ENCODE assay signal across 25 cellular contexts in the genomic region with DNA sequence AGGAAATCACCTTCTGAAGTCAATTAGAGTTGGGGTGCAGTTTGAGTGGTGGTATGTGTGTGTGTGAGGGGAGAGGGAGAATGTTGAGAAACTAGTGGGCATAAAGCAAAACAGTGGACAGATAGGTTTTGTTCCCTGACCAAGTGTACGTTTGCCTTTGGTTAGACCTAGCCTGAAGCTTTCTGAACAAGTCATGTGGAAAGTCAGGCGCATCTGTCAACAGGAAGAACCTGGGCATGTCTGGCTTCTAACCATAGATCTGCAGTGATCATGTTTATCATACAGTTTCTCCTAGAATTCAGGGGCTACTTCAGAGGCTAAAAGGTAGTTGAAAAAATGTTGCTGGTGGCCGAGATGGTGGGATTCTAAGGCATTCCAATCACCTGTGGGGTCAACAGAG.
DNase-seq lines count a peak whose midpoint lies in the region; ATAC-seq and TF ChIP-seq lines count a peak whose summit lies in the region.
"Had no signal": no experiment of that assay in that cellular context is flagged by ENCODE, and none has a peak within 500 bp of the region (broad histone marks: within the 10 kb centered on the region; RNA-seq: fewer than 3 reads in every experiment).

No MANE protein-coding gene starts in this region.

- H3K36me3 ChIP-seq in DOHH2 (ENCODE audit: control insufficient read depth, low read length) (no peaks in the 10 kb centered on the region), hepatocyte (replicated peaks; ENCODE audit: insufficient read depth, low read depth) (no peaks in the 10 kb centered on the region), adrenal gland (replicated peaks in 1 of 2) (no peaks in the 10 kb centered on the region)
- H3K36me3 ChIP-seq: left ventricle myocardium inferior, WERI-Rb-1 had no signal

- H3F3A ChIP-seq in DOHH2 (ENCODE audit: control insufficient read depth, insufficient read depth) = peaks cover 3% of the 10 kb centered on the region; the same call in 1 of the 2 replicates

- H2AFZ ChIP-seq in hepatocyte = no peak overlapping the region

- no peaks in the 10 kb centered on the region for H3K79me2 ChIP-seq in DOHH2 (ENCODE audit: control insufficient read depth, low read length)
- no peaks in the 10 kb centered on the region for H3K79me2 ChIP-seq in hepatocyte

- H3K4me2 ChIP-seq in DOHH2 (ENCODE audit: low read length) (peak overlapping the region; percentile 15; the same call in 1 of the 2 replicates), hepatocyte (no peak overlapping the region)
- H3K4me2 ChIP-seq: smooth muscle cell had no signal

- DNase-seq in SK-MEL-5 (ENCODE audit: low read depth, low spot score) (peak; percentile 76), hepatocyte (ENCODE audit: low spot score) (no peak), adrenal gland (no peak)
- DNase-seq in activated CD4-positive, CD25-positive, alpha-beta regulatory T cell (lab: John Stamatoyannopoulos, UW) = no peak
- DNase-seq: activated CD4-positive, alpha-beta T cell treated with anti-CD3 and anti-CD28 coated beads, Interleukin-2, amount 10 ng/mL, durations not matched to agents 24 days and 14 days; activated naive CD4-positive, alpha-beta T cell; activated T-cell treated with anti-CD3 and anti-CD28 coated beads, Interleukin-2, amount 50 U/mL, for 1 hour; body of pancreas; effector CD8-positive, alpha-beta T cell; GOT3; islet precursor cell; left ventricle myocardium inferior; midbrain; NCI-H2107; NCI-H774; OCI-M1; stimulated activated CD4-positive, alpha-beta T cell treated with anti-CD3 and anti-CD28 coated beads, Interleukin-2, amount 100 ng/mL, for 24 hours; stomach; tibial artery; WERI-Rb-1 had no signal

- in situ Hi-C loops in SK-MEL-5 (cut with HindIII; ENCODE audit: low pct_unique_long_range_greater_than_20kb, low sequenced_read_pairs) = no loop called here

- no peaks in the 10 kb centered on the region for H3K9me2 ChIP-seq in DOHH2 (replicated peaks; ENCODE audit: control insufficient read depth, low read length)
- H3K9me2 ChIP-seq in hepatocyte (replicated peaks; ENCODE audit: insufficient read depth) = no peaks in the 10 kb centered on the region

- 0 out of 2 replicates have a peak overlapping the region, but pooled peaks have one; percentile 17 for H3K27ac ChIP-seq in 22Rv1
- no peak overlapping the region for H3K27ac ChIP-seq in DOHH2 (ENCODE audit: low read depth, low read length)
- H3K27ac ChIP-seq in hepatocyte = peak overlapping the region; percentile 30
- H3K27ac ChIP-seq in adrenal gland = no peak overlapping the region
- H3K27ac ChIP-seq: body of pancreas, left ventricle myocardium inferior, tibial artery, WERI-Rb-1 had no signal

- H3K4me1 ChIP-seq in DOHH2 (ENCODE audit: control insufficient read depth, low read length) (peaks cover 50% of the 10 kb centered on the region), hepatocyte (ENCODE audit: insufficient read depth) (peaks cover 31% of the 10 kb centered on the region), adrenal gland (replicated peaks in 1 of 2) (peaks cover 0 to 10% of the 10 kb centered on the region in 2 donors)

- intact Hi-C loops in adrenal gland (cut with DNase I) = no loop called here

- no peak for ATAC-seq in HG03196 (IDR thresholded peaks at IDR 0.05; ENCODE audit: unreplicated experiment)
- ATAC-seq: body of pancreas; natural killer cell treated with Interleukin-12 subunit alpha and Interleukin-12 subunit beta and Interleukin-15 and Interleukin-18, amount 100 ng/mL, for 72 hours had no signal

- H3K27me3 ChIP-seq in DOHH2 (ENCODE audit: control insufficient read depth, low read length) (no peaks in the 10 kb centered on the region), hepatocyte (no peaks in the 10 kb centered on the region), adrenal gland (no peaks in the 10 kb centered on the region)
- H3K27me3 ChIP-seq: body of pancreas, stomach, tibial artery had no signal

- H3K9me3 ChIP-seq in DOHH2 (ENCODE audit: control insufficient read depth, insufficient read depth, low read length) (no peaks in the 10 kb centered on the region), hepatocyte (ENCODE audit: low read depth) (no peaks in the 10 kb centered on the region), adrenal gland (replicated peaks in 1 of 3) (no peaks in the 10 kb centered on the region)
- H3K9me3 ChIP-seq: body of pancreas, left ventricle myocardium inferior, stomach, tibial artery had no signal

- no peak for TF ChIP-seq POLR2A in adrenal gland (IDR thresholded peaks at IDR 0.05)

- no peak overlapping the region for H3K4me3 ChIP-seq in DOHH2 (ENCODE audit: low read length)
- H3K4me3 ChIP-seq in hepatocyte = no peak overlapping the region
- H3K4me3 ChIP-seq in adrenal gland = no peak overlapping the region
- H3K4me3 ChIP-seq: body of pancreas, left ventricle myocardium inferior, smooth muscle cell, stomach, tibial artery had no signal

- TF ChIP-seq CTCF in 22Rv1 (IDR thresholded peaks at IDR 0.05) (no peak), DOHH2 (IDR thresholded peaks at IDR 0.05; ENCODE audit: low read depth, low read length, poor library complexity, severe bottlenecking) (no peak), hepatocyte (IDR thresholded peaks at IDR 0.05; ENCODE audit: poor library complexity) (no peak), adrenal gland (IDR thresholded peaks at IDR 0.05) (no peak)

- H4K20me1 ChIP-seq in DOHH2 (ENCODE audit: control insufficient read depth, insufficient read depth, low read depth, low read length) = no peaks in the 10 kb centered on the region
- no peaks in the 10 kb centered on the region for H4K20me1 ChIP-seq in hepatocyte (ENCODE audit: insufficient read depth, poor library complexity, severe bottlenecking)

- WGBS in hepatocyte (ENCODE audit: low lambda C conversion rate, missing lambda C conversion rate) = 85% methylated on average over 3 of the region's 3 CpGs
- WGBS in adrenal gland, 4 donors = 68 to 79% (median 76%) methylated on average over 3 of the region's 3 CpGs

Comparison
In these comparisons a context has a peak if more than half of its experiments do, and no peak if none do; other contexts are left out.
1. H3K27ac ChIP-seq: peak in 22Rv1 (single experiment) and hepatocyte (single experiment); none in DOHH2 (single experiment) and adrenal gland (0 of 5).